16 cellular contexts compared by ENCODE assay signal in genomic region chr9:137318565-137318964, GRCh38. TPM values are rescaled to one million over a fixed set of nuclear protein-coding genes. Genes with fewer than 3 reads are reported as not detected.
DNase-seq lines count a peak whose midpoint lies in the region; ATAC-seq and TF ChIP-seq lines count a peak whose summit lies in the region.
"Had no signal": no experiment of that assay in that cellular context is flagged by ENCODE, and none has a peak within 500 bp of the region (broad histone marks: within the 10 kb centered on the region; RNA-seq: fewer than 3 reads in every experiment).

No MANE protein-coding gene starts in this region.

- DNase-seq in activated CD8-positive, alpha-beta T cell treated with anti-CD3 and anti-CD28 coated beads, Interleukin-2, amount 10 ng/mL, durations not matched to agents 7 days and 5 days, result no peak
- DNase-seq in activated CD8-positive, alpha-beta T cell treated with anti-CD3 and anti-CD28 coated beads for 36 hours, result no peak
- DNase-seq in endodermal cell, result peak; percentile 45
- DNase-seq in neuronal stem cell (ENCODE audit: low spot score), result no peak
- no peak for DNase-seq in upper lobe of right lung
- DNase-seq in SKM-1 treated with dmso at 0.1 percent for 144 hours (lab: John Stamatoyannopoulos, UW; ENCODE audit: unreplicated experiment), result no peak
- DNase-seq in stimulated activated CD4-positive, alpha-beta T cell treated with anti-CD3 and anti-CD28 coated beads, Interleukin-4, amount 100 ng/mL, for 1 hour, result no peak
- DNase-seq in glomerular visceral epithelial cell (ENCODE audit: extremely low spot score), result no peak
- DNase-seq: activated CD4-positive, alpha-beta T cell treated with anti-CD3 and anti-CD28 coated beads for 48 hours; activated gamma-delta T cell treated with Interleukin-2 at 50 U/mL for 16 hours; NCI-H69; OCI-M1 had no signal

- H3K4me2 ChIP-seq in neuronal stem cell (ENCODE audit: insufficient read depth, low read length, poor library complexity, severe bottlenecking), result no peak overlapping the region

- peak overlapping the region; percentile 98 for H2BK12ac ChIP-seq in neuronal stem cell (ENCODE audit: low read length)

- no peaks in the 10 kb centered on the region for H3K36me3 Mint-ChIP-seq in activated CD8-positive, alpha-beta T cell treated with anti-CD3 and anti-CD28 coated beads, Interleukin-2, amount 10 ng/mL, durations not matched to agents 7 days and 5 days (ENCODE audit: low read depth)
- no peaks in the 10 kb centered on the region for H3K36me3 Mint-ChIP-seq in activated CD8-positive, alpha-beta T cell treated with anti-CD3 and anti-CD28 coated beads for 36 hours (ENCODE audit: low read depth)
- no peaks in the 10 kb centered on the region for H3K36me3 Mint-ChIP-seq in endodermal cell (ENCODE audit: low read depth)
- H3K36me3 Mint-ChIP-seq: CD14-positive monocyte had no signal

- H4K8ac ChIP-seq in neuronal stem cell (ENCODE audit: low read depth, low read length), result peak overlapping the region; percentile 72

- no peaks in the 10 kb centered on the region for H3K9me3 Mint-ChIP-seq in activated CD8-positive, alpha-beta T cell treated with anti-CD3 and anti-CD28 coated beads, Interleukin-2, amount 10 ng/mL, durations not matched to agents 7 days and 5 days (ENCODE audit: insufficient read depth)
- H3K9me3 Mint-ChIP-seq in activated CD8-positive, alpha-beta T cell treated with anti-CD3 and anti-CD28 coated beads for 36 hours, result no peaks in the 10 kb centered on the region
- peaks cover 1% of the 10 kb centered on the region for H3K9me3 Mint-ChIP-seq in endodermal cell

- CTCF ChIA-PET in activated CD8-positive, alpha-beta T cell treated with anti-CD3 and anti-CD28 coated beads, Interleukin-2, amount 10 ng/mL, durations not matched to agents 7 days and 5 days (lab: Charles Lee), result no interaction called here
- CTCF ChIA-PET in activated CD8-positive, alpha-beta T cell treated with anti-CD3 and anti-CD28 coated beads for 36 hours (lab: Charles Lee), result interaction anchor here (0.9 kb wide), 1 partner anchor 32 kb away, joined by 3 read pairs; no protein-coding TSS in a partner anchor

- no peaks in the 10 kb centered on the region for H3K36me3 ChIP-seq in endodermal cell (ENCODE audit: control insufficient read depth, insufficient read depth, low read length)
- H3K36me3 ChIP-seq in neuronal stem cell (replicated peaks in 1 of 2; ENCODE audit: control insufficient read depth in 2 of 2, insufficient read depth in 2 of 2, low read length in 2 of 2), result no peaks in the 10 kb centered on the region
- no peaks in the 10 kb centered on the region for H3K36me3 ChIP-seq in upper lobe of right lung
- H3K36me3 ChIP-seq: HAP-1, SJSA1 had no signal

- intact Hi-C loops in activated CD8-positive, alpha-beta T cell treated with anti-CD3 and anti-CD28 coated beads for 36 hours (cut with micrococcal nuclease), result no loop called here
- intact Hi-C loops in upper lobe of right lung (cut with DNase I), result no loop called here

- H3K9ac ChIP-seq in endodermal cell (ENCODE audit: extremely low read depth, low read length, poor library complexity, severe bottlenecking) (no peak overlapping the region), neuronal stem cell (ENCODE audit: low read depth, low read length, poor library complexity) (peak overlapping the region; percentile 70)

- peak overlapping the region; percentile 99 for H2BK5ac ChIP-seq in neuronal stem cell (ENCODE audit: low read length)

- H3K27me3 ChIP-seq in endodermal cell (ENCODE audit: control insufficient read depth, insufficient read depth, low read length, poor library complexity, severe bottlenecking) (no peaks in the 10 kb centered on the region), neuronal stem cell (ENCODE audit: control insufficient read depth in 3 of 3, insufficient read depth in 3 of 3, low read depth in 1 of 3, low read length in 3 of 3) (no peaks in the 10 kb centered on the region), upper lobe of right lung (peaks cover 17% of the 10 kb centered on the region)
- H3K27me3 ChIP-seq: SJSA1 had no signal

- H3K4me3 ChIP-seq in endodermal cell (ENCODE audit: low read length) (no peak overlapping the region), neuronal stem cell (ENCODE audit: low read length in 2 of 2) (no peak overlapping the region), upper lobe of right lung (no peak overlapping the region)
- H3K4me3 ChIP-seq: gastroesophageal sphincter, HAP-1, SJSA1 had no signal

- H3K4me1 ChIP-seq in endodermal cell (ENCODE audit: control insufficient read depth, insufficient read depth, low read length) (peaks cover 5% of the 10 kb centered on the region), neuronal stem cell (ENCODE audit: control insufficient read depth in 2 of 2, insufficient read depth in 1 of 2, low read depth in 1 of 2, low read length in 2 of 2) (peaks cover 40% of the 10 kb centered on the region in 2 donors), upper lobe of right lung (peaks cover 28% of the 10 kb centered on the region)
- H3K4me1 ChIP-seq: HAP-1 had no signal

- peak overlapping the region; percentile 98 for H2BK15ac ChIP-seq in neuronal stem cell (ENCODE audit: low read length)

- peak overlapping the region; percentile 100 for H2AK5ac ChIP-seq in neuronal stem cell (ENCODE audit: low read depth, low read length)

- H3K27ac Mint-ChIP-seq in activated CD8-positive, alpha-beta T cell treated with anti-CD3 and anti-CD28 coated beads, Interleukin-2, amount 10 ng/mL, durations not matched to agents 7 days and 5 days, result peak overlapping the region; percentile 7
- H3K27ac Mint-ChIP-seq in activated CD8-positive, alpha-beta T cell treated with anti-CD3 and anti-CD28 coated beads for 36 hours, result no peak overlapping the region
- no peak overlapping the region for H3K27ac Mint-ChIP-seq in endodermal cell
- H3K27ac Mint-ChIP-seq: CD14-positive monocyte had no signal

- peaks cover 31% of the 10 kb centered on the region for H3K4me1 Mint-ChIP-seq in activated CD8-positive, alpha-beta T cell treated with anti-CD3 and anti-CD28 coated beads, Interleukin-2, amount 10 ng/mL, durations not matched to agents 7 days and 5 days (ENCODE audit: low read depth)
- peaks cover 5% of the 10 kb centered on the region for H3K4me1 Mint-ChIP-seq in activated CD8-positive, alpha-beta T cell treated with anti-CD3 and anti-CD28 coated beads for 36 hours (ENCODE audit: low read depth)
- peaks cover 2% of the 10 kb centered on the region for H3K4me1 Mint-ChIP-seq in endodermal cell

- peak overlapping the region; percentile 76 for H3K4ac ChIP-seq in neuronal stem cell (ENCODE audit: low read length)

- peak overlapping the region; percentile 32 for H2AFZ ChIP-seq in neuronal stem cell (ENCODE audit: low read length)

- TF ChIP-seq CTCF in activated CD8-positive, alpha-beta T cell treated with anti-CD3 and anti-CD28 coated beads for 36 hours (IDR thresholded peaks at IDR 0.05), result no peak
- TF ChIP-seq CTCF in endodermal cell (conservative IDR thresholded peaks at IDR 0.05) (no peak), upper lobe of right lung (IDR thresholded peaks at IDR 0.05) (no peak)

- 92 to 94% methylated on average over 9 to 15 of the region's 15 CpGs for WGBS in endodermal cell (ENCODE audit: insufficient coverage in 1 of 2, insufficient read length in 1 of 2), 2 experiments
- no CpG with 5 or more reads among the region's 15 CpGs for WGBS in neuronal stem cell (ENCODE audit: extremely low coverage in 2 of 2, insufficient read length in 2 of 2, insufficient replicate concordance in 1 of 2), 2 donors

- POLR2A ChIA-PET in activated CD8-positive, alpha-beta T cell treated with anti-CD3 and anti-CD28 coated beads, Interleukin-2, amount 10 ng/mL, durations not matched to agents 7 days and 5 days (lab: Charles Lee), result no interaction called here
- POLR2A ChIA-PET in activated CD8-positive, alpha-beta T cell treated with anti-CD3 and anti-CD28 coated beads for 36 hours (lab: Charles Lee), result interaction anchor here (0.8 kb wide), 1 partner anchor 275 kb away, joined by 3 read pairs; no protein-coding TSS in a partner anchor

- peak overlapping the region; percentile 100 for H2BK120ac ChIP-seq in neuronal stem cell (ENCODE audit: low read depth, low read length)

- no peak overlapping the region for H3K23ac ChIP-seq in neuronal stem cell (ENCODE audit: low read depth, low read length, poor library complexity)

- no peak overlapping the region for H3K27ac ChIP-seq in endodermal cell (ENCODE audit: low read depth, low read length)
- no peak overlapping the region for H3K27ac ChIP-seq in neuronal stem cell (replicated peaks; ENCODE audit: low read length)
- H3K27ac ChIP-seq in upper lobe of right lung, result peak overlapping the region; percentile 68
- H3K27ac ChIP-seq: SJSA1 had no signal

- peaks cover 4% of the 10 kb centered on the region for H3K79me1 ChIP-seq in neuronal stem cell (ENCODE audit: low read depth, low read length)

- H3K18ac ChIP-seq in neuronal stem cell (ENCODE audit: low read length), result peak overlapping the region; percentile 100

- no peak overlapping the region for H3K4me3 Mint-ChIP-seq in activated CD8-positive, alpha-beta T cell treated with anti-CD3 and anti-CD28 coated beads, Interleukin-2, amount 10 ng/mL, durations not matched to agents 7 days and 5 days
- no peak overlapping the region for H3K4me3 Mint-ChIP-seq in activated CD8-positive, alpha-beta T cell treated with anti-CD3 and anti-CD28 coated beads for 36 hours
- H3K4me3 Mint-ChIP-seq in endodermal cell, result no peak overlapping the region
- H3K4me3 Mint-ChIP-seq: CD14-positive monocyte had no signal

- H3K9me3 ChIP-seq in endodermal cell (ENCODE audit: control insufficient read depth, low read length), result no peaks in the 10 kb centered on the region
- peaks cover 0 to 6% of the 10 kb centered on the region in 2 donors for H3K9me3 ChIP-seq in neuronal stem cell (replicated peaks in 1 of 2; ENCODE audit: control insufficient read depth in 2 of 2, insufficient read depth in 1 of 2, low read depth in 1 of 2, low read length in 2 of 2)
- H3K9me3 ChIP-seq in upper lobe of right lung, result no peaks in the 10 kb centered on the region
- H3K9me3 ChIP-seq: gastroesophageal sphincter, HAP-1, SJSA1 had no signal

- no peak for ATAC-seq in activated CD8-positive, alpha-beta T cell treated with anti-CD3 and anti-CD28 coated beads, Interleukin-2, amount 10 ng/mL, durations not matched to agents 7 days and 5 days
- ATAC-seq in activated CD8-positive, alpha-beta T cell treated with anti-CD3 and anti-CD28 coated beads for 36 hours, result no peak
- ATAC-seq in upper lobe of right lung, result no peak

- peak overlapping the region; percentile 85 for H4K91ac ChIP-seq in neuronal stem cell (ENCODE audit: low read depth, low read length, poor library complexity)

- no peaks in the 10 kb centered on the region for H3K27me3 Mint-ChIP-seq in activated CD8-positive, alpha-beta T cell treated with anti-CD3 and anti-CD28 coated beads, Interleukin-2, amount 10 ng/mL, durations not matched to agents 7 days and 5 days (ENCODE audit: low read depth)
- H3K27me3 Mint-ChIP-seq in activated CD8-positive, alpha-beta T cell treated with anti-CD3 and anti-CD28 coated beads for 36 hours, result no peaks in the 10 kb centered on the region
- H3K27me3 Mint-ChIP-seq in endodermal cell (ENCODE audit: insufficient read depth), result no peaks in the 10 kb centered on the region

- H3K14ac ChIP-seq in neuronal stem cell (ENCODE audit: low read length), result peak overlapping the region; percentile 56

RNA-seq across cellular contexts. Expression of gene NRARP, which starts 16.5 kb away (rescaled TPM):
- 1 to 10 TPM; 1.4 to 1.5 TPM for total RNA-seq in activated CD8-positive, alpha-beta T cell treated with anti-CD3 and anti-CD28 coated beads, Interleukin-2, amount 10 ng/mL, durations not matched to agents 7 days and 5 days
- total RNA-seq in activated CD8-positive, alpha-beta T cell treated with anti-CD3 and anti-CD28 coated beads for 36 hours, result 1 to 10 TPM; 3.3 to 4.4 TPM
- 10 to 100 TPM; 12.1 to 12.9 TPM for total RNA-seq in endodermal cell
- polyA plus RNA-seq in endodermal cell (2013, experiment 1 of 2), result 59.0 TPM
- polyA plus RNA-seq in endodermal cell (2013, experiment 2 of 2), result 52.6 TPM
- polyA plus RNA-seq in neuronal stem cell (2013, experiment 1 of 2), result 51.2 TPM
- polyA plus RNA-seq in neuronal stem cell (2013, experiment 2 of 2), result 51.6 TPM
- 21.5 TPM for total RNA-seq in upper lobe of right lung
- polyA plus RNA-seq: CD14-positive monocyte had no signal

RNA-seq across cellular contexts. Expression of gene TOR4A, which starts 41.0 kb away (rescaled TPM):
- 1 to 10 TPM; 6.6 to 7.0 TPM for total RNA-seq in activated CD8-positive, alpha-beta T cell treated with anti-CD3 and anti-CD28 coated beads, Interleukin-2, amount 10 ng/mL, durations not matched to agents 7 days and 5 days
- 1 to 10 TPM; 2.9 to 3.0 TPM for total RNA-seq in activated CD8-positive, alpha-beta T cell treated with anti-CD3 and anti-CD28 coated beads for 36 hours
- total RNA-seq in endodermal cell (10 to 100 TPM; 14.2 to 18.9 TPM), upper lobe of right lung (27.4 TPM)
- 4.6 TPM for polyA plus RNA-seq in endodermal cell (2013, experiment 1 of 2)
- 5.1 TPM for polyA plus RNA-seq in endodermal cell (2013, experiment 2 of 2)
- 3.1 TPM for polyA plus RNA-seq in neuronal stem cell (2013, experiment 1 of 2)
- polyA plus RNA-seq in neuronal stem cell (2013, experiment 2 of 2), result 3.0 TPM
